20 cellular contexts compared by ENCODE assay signal in the genomic region with DNA sequence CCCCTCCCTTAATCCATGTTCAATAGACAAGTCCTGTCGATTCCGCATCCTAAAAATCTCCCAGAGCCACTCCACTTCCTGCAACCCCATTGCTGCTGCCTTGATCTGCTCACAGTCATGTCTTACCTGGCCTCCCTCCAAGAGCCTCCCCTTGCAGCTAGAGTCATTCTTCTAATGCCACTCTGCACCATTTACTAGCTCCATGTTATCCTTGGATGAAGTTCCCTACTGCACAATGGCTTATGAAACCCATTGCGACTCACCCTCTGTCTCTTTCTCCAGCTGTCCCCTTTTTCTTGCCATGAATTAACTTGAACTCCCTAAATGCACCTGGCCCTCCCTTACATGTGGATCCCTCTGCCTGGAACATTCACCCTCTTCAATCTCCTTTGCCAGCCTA. TPM values are rescaled to one million over a fixed set of nuclear protein-coding genes. Genes with fewer than 3 reads are reported as not detected.
"Had no signal": no experiment of that assay in that cellular context is flagged by ENCODE, and none has a peak within 500 bp of the region (broad histone marks: within the 10 kb centered on the region; RNA-seq: fewer than 3 reads in every experiment).

No MANE protein-coding gene starts in this region.

- H3K27me3 ChIP-seq: tibial nerve had no signal

- H3K27ac ChIP-seq: left ventricle myocardium inferior, tibial nerve had no signal

- H3K4me1 ChIP-seq: left ventricle myocardium inferior, tibial nerve had no signal

- ATAC-seq: activated CD8-positive, alpha-beta T cell treated with anti-CD3 and anti-CD28 coated beads for 36 hours; stimulated activated naive CD8-positive, alpha-beta T cell treated with anti-CD3 and anti-CD28 coated beads, Interleukin-15, Interleukin-2, amounts not matched to agents 100 U/mL and 50 U/mL, for 24 hours had no signal

- H3K9me3 ChIP-seq: left ventricle myocardium inferior, tibial nerve had no signal

- H3K4me3 ChIP-seq: left ventricle myocardium inferior, tibial nerve had no signal

- DNase-seq: activated B cell treated with CpG ODN at 0.5 μM for 24 hours; activated CD4-positive, alpha-beta T cell treated with anti-CD3 and anti-CD28 coated beads for 48 hours; activated CD8-positive, alpha-beta T cell treated with anti-CD3 and anti-CD28 coated beads for 36 hours; activated naive CD4-positive, alpha-beta T cell treated with anti-CD3 and anti-CD28 coated beads for 36 hours; activated T-cell treated with anti-CD3 and anti-CD28 coated beads, Interleukin-2, amount 50 U/mL, for 1 hour; aorta; cerebellar nuclear complex; cortex of kidney; immature natural killer cell; kidney glomerular epithelial cell; left ventricle myocardium inferior; mammary epithelial cell; occipital lobe; posterior cingulate gyrus; retina; stimulated activated CD4-positive, alpha-beta T cell treated with anti-CD3 and anti-CD28 coated beads, Interleukin-12 subunit alpha, Interleukin-12 subunit beta, amount 100 ng/mL, for 4 hours; stimulated activated CD4-positive, alpha-beta T cell treated with anti-CD3 and anti-CD28 coated beads, Interleukin-2, amount 100 ng/mL, for 24 hours; stimulated activated naive CD8-positive, alpha-beta T cell treated with anti-CD3 and anti-CD28 coated beads, Interleukin-15, Interleukin-2, amounts not matched to agents 100 U/mL and 50 U/mL, for 24 hours had no signal

- H3K36me3 ChIP-seq: left ventricle myocardium inferior, tibial nerve had no signal

RNA-seq across cellular contexts. Expression of gene MEGF10, which starts 39.5 kb away (rescaled TPM):
- total RNA-seq: activated B cell treated with CpG ODN at 0.5 μM for 24 hours; activated CD8-positive, alpha-beta T cell treated with anti-CD3 and anti-CD28 coated beads for 36 hours; activated naive CD4-positive, alpha-beta T cell treated with anti-CD3 and anti-CD28 coated beads for 36 hours; T-helper 2 cell treated with Interferon-gamma antibody and Interleukin-4, amounts not matched to agents 100 ng/mL and 5 ng/mL, for 36 hours had no signal
- polyA plus RNA-seq: immature natural killer cell, mammary epithelial cell had no signal
